Comparison of ENCODE assay signal across 8 cellular contexts in genomic region chr2:27070653-27071276, GRCh38. TPM values are rescaled to one million over a fixed set of nuclear protein-coding genes. Genes with fewer than 3 reads are reported as not detected.
A peak's percentile ranks its signal among the peaks of the same experiment; 100 is the strongest.
DNase-seq lines count a peak whose midpoint lies in the region; ATAC-seq lines count a peak whose summit lies in the region.

No MANE protein-coding gene starts in this region.

- H3K9ac ChIP-seq in iPS-18a (ENCODE audit: low read length) = peak overlapping the region; percentile 82
- H3K9ac ChIP-seq in stomach smooth muscle (ENCODE audit: low read length in 2 of 2) = peak overlapping the region; percentile 96

- H3K27ac Mint-ChIP-seq in activated CD8-positive, alpha-beta T cell treated with anti-CD3 and anti-CD28 coated beads, Interleukin-2, amount 10 ng/mL, durations not matched to agents 7 days and 5 days = peak overlapping the region; percentile 95

- H3K4me1 ChIP-seq in iPS-18a (ENCODE audit: control insufficient read depth, low read depth, low read length) (no peaks in the 10 kb centered on the region), stomach smooth muscle (ENCODE audit: control insufficient read depth, insufficient read depth, low read length) (peaks cover 64% of the 10 kb centered on the region)

- peaks cover 38% of the 10 kb centered on the region for H3K36me3 Mint-ChIP-seq in activated CD8-positive, alpha-beta T cell treated with anti-CD3 and anti-CD28 coated beads, Interleukin-2, amount 10 ng/mL, durations not matched to agents 7 days and 5 days (ENCODE audit: low read depth)

- H3K27ac ChIP-seq in iPS-18a (ENCODE audit: low read length) (no peak overlapping the region), stomach smooth muscle (ENCODE audit: low read length) (peak overlapping the region; percentile 100)

- no peaks in the 10 kb centered on the region for H3K9me3 Mint-ChIP-seq in activated CD8-positive, alpha-beta T cell treated with anti-CD3 and anti-CD28 coated beads, Interleukin-2, amount 10 ng/mL, durations not matched to agents 7 days and 5 days (ENCODE audit: insufficient read depth)

- H3K4me3 ChIP-seq in iPS-18a (ENCODE audit: low read length) (peak overlapping the region; percentile 82), stomach smooth muscle (ENCODE audit: low read length in 2 of 2) (peak overlapping the region; percentile 94 to 99)

- no peak for DNase-seq in activated CD8-positive, alpha-beta T cell treated with anti-CD3 and anti-CD28 coated beads, Interleukin-2, amount 10 ng/mL, durations not matched to agents 7 days and 5 days
- DNase-seq in occipital lobe (lab: John Stamatoyannopoulos, UW) = no peak
- no peak for DNase-seq in stimulated activated CD4-positive, alpha-beta T cell treated with anti-CD3 and anti-CD28 coated beads, Interleukin-15, amount 100 ng/mL, for 24 hours
- DNase-seq in KG1 (lab: John Stamatoyannopoulos, UW) = no peak
- no peak for DNase-seq in NCI-H446 treated with DMSO at 0.1 percent for 48 hours (lab: John Stamatoyannopoulos, UW)

- H3K27me3 Mint-ChIP-seq in activated CD8-positive, alpha-beta T cell treated with anti-CD3 and anti-CD28 coated beads, Interleukin-2, amount 10 ng/mL, durations not matched to agents 7 days and 5 days (ENCODE audit: low read depth) = no peaks in the 10 kb centered on the region

- peak overlapping the region; percentile 99 for H3K4me3 Mint-ChIP-seq in activated CD8-positive, alpha-beta T cell treated with anti-CD3 and anti-CD28 coated beads, Interleukin-2, amount 10 ng/mL, durations not matched to agents 7 days and 5 days

- H3K4me1 Mint-ChIP-seq in activated CD8-positive, alpha-beta T cell treated with anti-CD3 and anti-CD28 coated beads, Interleukin-2, amount 10 ng/mL, durations not matched to agents 7 days and 5 days (ENCODE audit: low read depth) = peaks cover 76% of the 10 kb centered on the region

- CTCF ChIA-PET in activated CD8-positive, alpha-beta T cell treated with anti-CD3 and anti-CD28 coated beads, Interleukin-2, amount 10 ng/mL, durations not matched to agents 7 days and 5 days (lab: Charles Lee) = interaction anchor here (1.2 to 3.7 kb wide), 10 partner anchors 11 to 109 kb away, joined by 3 to 28 read pairs (median 8); partner anchors contain the start of genes AGBL5 and TMEM214

- POLR2A ChIA-PET in activated CD8-positive, alpha-beta T cell treated with anti-CD3 and anti-CD28 coated beads, Interleukin-2, amount 10 ng/mL, durations not matched to agents 7 days and 5 days (lab: Charles Lee) = interaction anchor here (0.6 to 11.6 kb wide), 9 partner anchors 8 to 593 kb away, joined by 3 to 128 read pairs (median 8); partner anchors contain the start of genes AGBL5, SLC4A1AP and SUPT7L

- ATAC-seq in HG02938 (IDR thresholded peaks at IDR 0.05; ENCODE audit: unreplicated experiment) = peak; percentile 14
- ATAC-seq in activated CD8-positive, alpha-beta T cell treated with anti-CD3 and anti-CD28 coated beads, Interleukin-2, amount 10 ng/mL, durations not matched to agents 7 days and 5 days = no peak

- H3K9me3 ChIP-seq in iPS-18a (ENCODE audit: control insufficient read depth, low read depth, low read length) (no peaks in the 10 kb centered on the region), stomach smooth muscle (ENCODE audit: control insufficient read depth in 2 of 2, low read length in 2 of 2) (no peaks in the 10 kb centered on the region)

- H3K27me3 ChIP-seq in iPS-18a (ENCODE audit: control insufficient read depth, insufficient read depth, low read length) = no peaks in the 10 kb centered on the region
- H3K27me3 ChIP-seq in stomach smooth muscle (ENCODE audit: control insufficient read depth in 1 of 2, insufficient read depth in 2 of 2, low read length in 2 of 2) = no peaks in the 10 kb centered on the region

- H3K36me3 ChIP-seq in iPS-18a (ENCODE audit: control insufficient read depth, low read depth, low read length) (peaks cover 19% of the 10 kb centered on the region), stomach smooth muscle (ENCODE audit: control insufficient read depth in 2 of 2, insufficient read depth in 2 of 2, low read length in 2 of 2) (peaks cover 19 to 24% of the 10 kb centered on the region in 2 donors)

RNA-seq across cellular contexts. Expression of gene OST4, which starts 0.7 kb away (rescaled TPM):
- total RNA-seq in activated CD8-positive, alpha-beta T cell treated with anti-CD3 and anti-CD28 coated beads, Interleukin-2, amount 10 ng/mL, durations not matched to agents 7 days and 5 days = 100 to 1,000 TPM; 334 to 346 TPM
- 132 TPM for total RNA-seq in occipital lobe

RNA-seq across cellular contexts. Expression of gene EMILIN1, which starts 7.7 kb away (rescaled TPM):
- total RNA-seq in activated CD8-positive, alpha-beta T cell treated with anti-CD3 and anti-CD28 coated beads, Interleukin-2, amount 10 ng/mL, durations not matched to agents 7 days and 5 days = 1 to 10 TPM; 1.1 to 1.4 TPM
- 4.5 TPM for total RNA-seq in occipital lobe

RNA-seq across cellular contexts. Expression of gene KHK, which starts 15.8 kb away (rescaled TPM):
- 10 to 100 TPM; 12.1 to 12.4 TPM for total RNA-seq in activated CD8-positive, alpha-beta T cell treated with anti-CD3 and anti-CD28 coated beads, Interleukin-2, amount 10 ng/mL, durations not matched to agents 7 days and 5 days
- 6.2 TPM for total RNA-seq in occipital lobe

RNA-seq across cellular contexts. Expression of gene AGBL5, which starts 19.3 kb away (rescaled TPM):
- 10 to 100 TPM; 13.9 to 14.8 TPM for total RNA-seq in activated CD8-positive, alpha-beta T cell treated with anti-CD3 and anti-CD28 coated beads, Interleukin-2, amount 10 ng/mL, durations not matched to agents 7 days and 5 days
- total RNA-seq in occipital lobe = 17.5 TPM

RNA-seq across cellular contexts. Expression of gene TMEM214, which starts 38.0 kb away (rescaled TPM):
- total RNA-seq in activated CD8-positive, alpha-beta T cell treated with anti-CD3 and anti-CD28 coated beads, Interleukin-2, amount 10 ng/mL, durations not matched to agents 7 days and 5 days = 10 to 100 TPM; 73.7 to 75.6 TPM
- total RNA-seq in occipital lobe = 7.8 TPM
